ENCODE assay signal across 9 cellular contexts in genomic region chr22:41411021-41411851, GRCh38. TPM values are rescaled to one million over a fixed set of nuclear protein-coding genes. Genes with fewer than 3 reads are reported as not detected.
A peak's percentile ranks its signal among the peaks of the same experiment; 100 is the strongest.
DNase-seq lines count a peak whose midpoint lies in the region; ATAC-seq and TF ChIP-seq lines count a peak whose summit lies in the region.
"Had no signal": no experiment of that assay in that cellular context is flagged by ENCODE, and none has a peak within 500 bp of the region (broad histone marks: within the 10 kb centered on the region; RNA-seq: fewer than 3 reads in every experiment).

No MANE protein-coding gene starts in this region.

- BruUV-seq in MCF 10A (replicated peaks; lab: Mats Ljungman, UMichigan) (no TSS peak), mammary epithelial cell (replicated peaks; lab: Mats Ljungman, UMichigan) (no TSS peak)

- H3K27ac ChIP-seq in mammary epithelial cell (ENCODE audit: insufficient read depth, low read depth, low read length) (no peak overlapping the region), dorsolateral prefrontal cortex (peak overlapping the region; percentile 96 to 100 (median 100))

- intact Hi-C loops in MCF 10A (cut with micrococcal nuclease) (no loop called here), mammary epithelial cell (cut with micrococcal nuclease) (no loop called here), dorsolateral prefrontal cortex (cut with DNase I) (no loop called here)

- ATAC-seq in GM18520 (IDR thresholded peaks at IDR 0.05; ENCODE audit: unreplicated experiment) = no peak
- no peak for ATAC-seq in GM18505 (IDR thresholded peaks at IDR 0.05; ENCODE audit: unreplicated experiment)

- dilution Hi-C loops in mammary epithelial cell (cut with HindIII; ENCODE audit: low sequenced_read_pairs) = no loop called here

- peaks cover 12% of the 10 kb centered on the region for H3K4me1 ChIP-seq in mammary epithelial cell (ENCODE audit: insufficient read depth, low read length)

- H3K27ac Mint-ChIP-seq in MCF 10A (ENCODE audit: low read depth, unreplicated experiment) (peak overlapping the region; percentile 33), nephron (peak overlapping the region; percentile 52 to 62 (median 54))

- no peak overlapping the region for H3K4me3 Mint-ChIP-seq in MCF 10A (ENCODE audit: unreplicated experiment)
- peak overlapping the region; percentile 44 to 74 (median 66) for H3K4me3 Mint-ChIP-seq in nephron

- H3K4me3 ChIP-seq in mammary epithelial cell (replicated peaks in 1 of 3; ENCODE audit: insufficient read depth in 1 of 3, low read depth in 2 of 3, low read length in 3 of 3) = no peak overlapping the region
- peak overlapping the region in 12 of 59 donors; percentile 2 to 83 (median 19) for H3K4me3 ChIP-seq in dorsolateral prefrontal cortex

- H3K36me3 Mint-ChIP-seq in MCF 10A (ENCODE audit: insufficient read depth, unreplicated experiment) = peaks cover 6% of the 10 kb centered on the region
- H3K36me3 Mint-ChIP-seq in nephron (ENCODE audit: low read depth) = no peaks in the 10 kb centered on the region

- H4K20me1 ChIP-seq in mammary epithelial cell (ENCODE audit: insufficient read depth, low read length) = no peaks in the 10 kb centered on the region

- no peaks in the 10 kb centered on the region for H3K36me3 ChIP-seq in mammary epithelial cell (ENCODE audit: insufficient read depth, low read length)

- H3K4me1 Mint-ChIP-seq in MCF 10A (ENCODE audit: insufficient read depth, unreplicated experiment) = peaks cover 25% of the 10 kb centered on the region
- H3K4me1 Mint-ChIP-seq in nephron = peaks cover 14% of the 10 kb centered on the region

- H2AFZ ChIP-seq in mammary epithelial cell (ENCODE audit: low read depth, low read length) = no peak overlapping the region

- no peak overlapping the region for H3K4me2 ChIP-seq in mammary epithelial cell (ENCODE audit: insufficient read depth, low read depth, low read length)

- H3K9me3 Mint-ChIP-seq in MCF 10A (ENCODE audit: unreplicated experiment) = no peaks in the 10 kb centered on the region
- no peaks in the 10 kb centered on the region for H3K9me3 Mint-ChIP-seq in nephron

- no peak overlapping the region for H3K9ac ChIP-seq in mammary epithelial cell (ENCODE audit: insufficient read depth, low read length)

- POLR2A ChIA-PET in MCF 10A (lab: Yijun Ruan, JAX) = interaction anchor here (1.0 to 1.7 kb wide), 3 partner anchors 58 to 123 kb away, joined by 3 to 6 read pairs (median 5); partner anchors contain the start of genes ACO2 and PHF5A

- H3K27me3 Mint-ChIP-seq in MCF 10A (ENCODE audit: insufficient read depth, unreplicated experiment) (no peaks in the 10 kb centered on the region), nephron (ENCODE audit: low read depth) (no peaks in the 10 kb centered on the region)

- peaks cover 6% of the 10 kb centered on the region for H3K79me2 ChIP-seq in mammary epithelial cell (ENCODE audit: insufficient read depth, low read length)

- no peaks in the 10 kb centered on the region for H3K9me3 ChIP-seq in mammary epithelial cell (replicated peaks; ENCODE audit: insufficient read depth, low read length)

- CTCF ChIA-PET in MCF 10A (lab: Yijun Ruan, JAX) = interaction anchor here (0.6 to 2.8 kb wide), 5 partner anchors 53 to 693 kb away, joined by 3 to 17 read pairs (median 4); no protein-coding TSS in a partner anchor
- CTCF ChIA-PET in mammary epithelial cell (lab: Charles Lee; ENCODE audit: low non-redundant PET) = no interaction called here

- TF ChIP-seq POLR2A in GM18505 (IDR thresholded peaks at IDR 0.05; ENCODE audit: borderline replicate concordance, extremely low read depth, insufficient read depth, insufficient read length) = no peak

- TF ChIP-seq CTCF in MCF 10A (IDR thresholded peaks at IDR 0.05; ENCODE audit: unreplicated experiment) (no peak), mammary epithelial cell (conservative IDR thresholded peaks at IDR 0.05 in 1 of 2, IDR thresholded peaks at IDR 0.05 in 1 of 2; ENCODE audit: extremely low read depth in 1 of 2, insufficient read depth in 1 of 2, low read depth in 1 of 2, low read length in 2 of 2) (no peak), dorsolateral prefrontal cortex (IDR thresholded peaks at IDR 0.05 in 54 of 56, conservative IDR thresholded peaks at IDR 0.05 in 2 of 56; ENCODE audit: low read depth in 1 of 56, partially characterized antibody in 56 of 56) (no peak), nephron (IDR thresholded peaks at IDR 0.05; ENCODE audit: unreplicated experiment in 3 of 3) (no peak)

- in situ Hi-C loops in mammary epithelial cell (cut with MboI; ENCODE audit: low sequenced_read_pairs in 2 of 2) = no loop called here

- DNase-seq in MCF 10A (ENCODE audit: unreplicated experiment) (no peak), mammary epithelial cell (no peak), dorsolateral prefrontal cortex (peak in 8 of 10 donors; percentile 50 to 84 (median 76)), ecto neural progenitor cell (ENCODE audit: low spot score) (no peak), NCI-H146 treated with DMSO at 0.1 percent for 48 hours (lab: John Stamatoyannopoulos, UW; ENCODE audit: unreplicated experiment) (no peak)
- DNase-seq: KG1 had no signal

- no peaks in the 10 kb centered on the region for H3K27me3 ChIP-seq in mammary epithelial cell (ENCODE audit: insufficient read depth, low read length)
- H3K27me3 ChIP-seq in dorsolateral prefrontal cortex = no peaks in the 10 kb centered on the region

- 95% methylated on average over 10 of the region's 11 CpGs for WGBS in mammary epithelial cell (ENCODE audit: low coverage, missing lambda C conversion rate)

RNA-seq across cellular contexts. Expression of gene TEF, which starts 29.5 kb away (rescaled TPM):
- 2.2 and 4.2 TPM in 2 replicates for total RNA-seq in MCF 10A (2022)
- 1 to 10 TPM; 5.2 TPM for total RNA-seq in mammary epithelial cell
- 7.4 TPM for polyA plus RNA-seq in mammary epithelial cell
- polyA minus RNA-seq in mammary epithelial cell = 62.8 TPM
- 100 to 1,000 TPM in 77 of 120 experiments, 10 to 100 TPM in 43; 47.8 to 173 (median 111) TPM for total RNA-seq in dorsolateral prefrontal cortex

RNA-seq across cellular contexts. Expression of gene TOB2, which starts 35.4 kb away (rescaled TPM):
- total RNA-seq in MCF 10A (2022) (25.4 and 26.9 TPM in 2 replicates), mammary epithelial cell (10 to 100 TPM; 28.3 to 30.3 TPM), dorsolateral prefrontal cortex (100 to 1,000 TPM in 4 of 120 experiments, 10 to 100 TPM in 116; 33.6 to 113 (median 52.3) TPM)
- 15.1 TPM for polyA plus RNA-seq in mammary epithelial cell
- 43.0 TPM for polyA minus RNA-seq in mammary epithelial cell

RNA-seq across cellular contexts. Expression of gene PHF5A, which starts 57.3 kb away (rescaled TPM):
- total RNA-seq in MCF 10A (2022) = 62.3 and 68.8 TPM in 2 replicates
- total RNA-seq in mammary epithelial cell = 10 to 100 TPM; 32.2 to 54.3 TPM
- polyA plus RNA-seq in mammary epithelial cell = 73.3 TPM
- polyA minus RNA-seq in mammary epithelial cell = 22.1 TPM
- 10 to 100 TPM; 10.3 to 36.8 (median 22.3) TPM for total RNA-seq in dorsolateral prefrontal cortex

RNA-seq across cellular contexts. Expression of gene ACO2, which starts 57.7 kb away (rescaled TPM):
- total RNA-seq in MCF 10A (2022) = 105 and 109 TPM in 2 replicates
- 10 to 100 TPM; 79.2 to 96.0 TPM for total RNA-seq in mammary epithelial cell
- 61.5 TPM for polyA plus RNA-seq in mammary epithelial cell
- 85.0 TPM for polyA minus RNA-seq in mammary epithelial cell
- 100 to 1,000 TPM; 173 to 339 (median 261) TPM for total RNA-seq in dorsolateral prefrontal cortex

Comparison
In these comparisons a context has a peak if more than half of its experiments do, and no peak if none do; other contexts are left out.
1. DNase-seq: peak in dorsolateral prefrontal cortex (8 of 10); none in MCF 10A (single experiment), mammary epithelial cell (single experiment), ecto neural progenitor cell (single experiment) and NCI-H146 treated with DMSO at 0.1 percent for 48 hours (single experiment).